In genomic region chr19:30209617-30210600, GRCh38 we compare ENCODE assay signal across 23 cellular contexts.
"Had no signal": no experiment of that assay in that cellular context is flagged by ENCODE, and none has a peak within 500 bp of the region (broad histone marks: within the 10 kb centered on the region; RNA-seq: fewer than 3 reads in every experiment).

No MANE protein-coding gene starts in this region.

- H3K36me3 Mint-ChIP-seq: activated naive CD8-positive, alpha-beta T cell treated with anti-CD3 and anti-CD28 coated beads, Interleukin-2, amount 10 ng/mL, durations not matched to agents 7 days and 5 days; immature natural killer cell; stimulated activated effector memory CD8-positive, alpha-beta T cell treated with anti-CD3 and anti-CD28 coated beads, Interleukin-12 subunit alpha, Interleukin-12 subunit beta, amount 100 ng/mL, for 72 hours had no signal

- ATAC-seq: activated T-helper 17 cell treated with anti-CD3 and anti-CD28 coated beads, Interleukin-2, amount 50 U/mL, for 72 hours; left ventricle myocardium superior; pancreas; sciatic nerve; stimulated activated effector memory CD8-positive, alpha-beta T cell treated with anti-CD3 and anti-CD28 coated beads, Interleukin-12 subunit alpha, Interleukin-12 subunit beta, amount 100 ng/mL, for 72 hours had no signal

- H3K4me1 Mint-ChIP-seq: activated T-helper 17 cell treated with anti-CD3 and anti-CD28 coated beads, Interleukin-2, amount 50 U/mL, for 72 hours; neural crest cell had no signal

- H3K9me3 ChIP-seq: pancreas had no signal

- H3K27me3 Mint-ChIP-seq: activated CD4-positive, alpha-beta memory T cell treated with anti-CD3 and anti-CD28 coated beads, Interleukin-2, amount 10 ng/mL, durations not matched to agents 7 days and 5 days; activated naive CD8-positive, alpha-beta T cell treated with anti-CD3 and anti-CD28 coated beads, Interleukin-2, amount 10 ng/mL, durations not matched to agents 7 days and 5 days had no signal

- H3K4me3 ChIP-seq: pancreas, stomach had no signal

- H3K36me3 ChIP-seq: pancreas, stomach had no signal

- H3K27ac ChIP-seq: pancreas, stomach had no signal

- H3K27me3 ChIP-seq: pancreas had no signal

- H3K9me3 Mint-ChIP-seq: activated CD4-positive, alpha-beta memory T cell treated with anti-CD3 and anti-CD28 coated beads, Interleukin-2, amount 10 ng/mL, durations not matched to agents 7 days and 5 days; activated naive CD8-positive, alpha-beta T cell treated with anti-CD3 and anti-CD28 coated beads, Interleukin-2, amount 10 ng/mL, durations not matched to agents 7 days and 5 days; activated T-helper 17 cell treated with anti-CD3 and anti-CD28 coated beads, Interleukin-2, amount 50 U/mL, for 72 hours; neural crest cell; stimulated activated effector memory CD8-positive, alpha-beta T cell treated with anti-CD3 and anti-CD28 coated beads, Interleukin-12 subunit alpha, Interleukin-12 subunit beta, amount 100 ng/mL, for 72 hours had no signal

- H3K27ac Mint-ChIP-seq: activated CD4-positive, alpha-beta memory T cell treated with anti-CD3 and anti-CD28 coated beads, Interleukin-2, amount 10 ng/mL, durations not matched to agents 7 days and 5 days; activated naive CD8-positive, alpha-beta T cell treated with anti-CD3 and anti-CD28 coated beads, Interleukin-2, amount 10 ng/mL, durations not matched to agents 7 days and 5 days; activated T-helper 17 cell treated with anti-CD3 and anti-CD28 coated beads, Interleukin-2, amount 50 U/mL, for 72 hours; immature natural killer cell; stimulated activated effector memory CD8-positive, alpha-beta T cell treated with anti-CD3 and anti-CD28 coated beads, Interleukin-12 subunit alpha, Interleukin-12 subunit beta, amount 100 ng/mL, for 72 hours had no signal

- H3K4me3 Mint-ChIP-seq: activated CD4-positive, alpha-beta memory T cell treated with anti-CD3 and anti-CD28 coated beads, Interleukin-2, amount 10 ng/mL, durations not matched to agents 7 days and 5 days; activated naive CD8-positive, alpha-beta T cell treated with anti-CD3 and anti-CD28 coated beads, Interleukin-2, amount 10 ng/mL, durations not matched to agents 7 days and 5 days; activated T-helper 17 cell treated with anti-CD3 and anti-CD28 coated beads, Interleukin-2, amount 50 U/mL, for 72 hours; immature natural killer cell; neural crest cell; stimulated activated effector memory CD8-positive, alpha-beta T cell treated with anti-CD3 and anti-CD28 coated beads, Interleukin-12 subunit alpha, Interleukin-12 subunit beta, amount 100 ng/mL, for 72 hours had no signal

- DNase-seq: activated CD4-positive, alpha-beta memory T cell treated with anti-CD3 and anti-CD28 coated beads, Interleukin-2, amount 10 ng/mL, durations not matched to agents 7 days and 5 days; activated CD4-positive, alpha-beta T cell treated with anti-CD3 and anti-CD28 coated beads for 48 hours; activated CD4-positive, CD25-positive, alpha-beta regulatory T cell; activated naive CD4-positive, alpha-beta T cell; activated naive CD8-positive, alpha-beta T cell treated with anti-CD3 and anti-CD28 coated beads, Interleukin-2, amount 10 ng/mL, durations not matched to agents 7 days and 5 days; activated T-cell treated with anti-CD3 and anti-CD28 coated beads, Interleukin-2, amount 50 U/mL, for 1 hour; amygdala; caudate nucleus; erythroblast; foreskin melanocyte; immature natural killer cell; left ventricle myocardium superior; pancreas; stimulated activated CD4-positive, alpha-beta T cell treated with anti-CD3 and anti-CD28 coated beads, Interleukin-4, amount 100 ng/mL, for 24 hours; stomach; trophoblast cell had no signal

- FAIRE-seq: colon, endometrium, pancreas, TTC549 had no signal

- H3K4me1 ChIP-seq: pancreas, stomach had no signal
